Comparison of ENCODE assay signal across 8 cellular contexts in genomic region chr1:109395602-109396512, GRCh38. TPM values are rescaled to one million over a fixed set of nuclear protein-coding genes. Genes with fewer than 3 reads are reported as not detected.
DNase-seq lines count a peak whose midpoint lies in the region; ATAC-seq and TF ChIP-seq lines count a peak whose summit lies in the region.

No MANE protein-coding gene starts in this region.

- H3K4me1 ChIP-seq in endodermal cell (ENCODE audit: control insufficient read depth, insufficient read depth, low read length) (peaks cover 12% of the 10 kb centered on the region), neuron (ENCODE audit: insufficient read depth, low read length) (peaks cover 65% of the 10 kb centered on the region)

- no peak overlapping the region for H3K9ac ChIP-seq in endodermal cell (ENCODE audit: extremely low read depth, low read length, poor library complexity, severe bottlenecking)

- peaks cover 8% of the 10 kb centered on the region for H3K36me3 ChIP-seq in endodermal cell (ENCODE audit: control insufficient read depth, insufficient read depth, low read length)
- H3K36me3 ChIP-seq in neuron (ENCODE audit: insufficient read depth, low read length): peaks cover 6% of the 10 kb centered on the region

- no peaks in the 10 kb centered on the region for H3K36me3 Mint-ChIP-seq in endodermal cell (ENCODE audit: low read depth)
- H3K36me3 Mint-ChIP-seq in activated T-cell treated with anti-CD3 and anti-CD28 coated beads, Interleukin-2, amount 50 U/mL, for 4 hours (ENCODE audit: insufficient read depth): peaks cover 4% of the 10 kb centered on the region

- H3K4me3 ChIP-seq in endodermal cell (ENCODE audit: low read length): peak overlapping the region; percentile 90
- peak overlapping the region; percentile 98 for H3K4me3 ChIP-seq in neuron (ENCODE audit: low read length)

- DNase-seq in CD1c-positive myeloid dendritic cell (ENCODE audit: extremely low spot score) (peak; percentile 76), NOMO-1 (lab: John Stamatoyannopoulos, UW; ENCODE audit: unreplicated experiment in 2 of 2) (peak; percentile 59 to 97), endodermal cell (no peak), dermis blood vessel endothelial cell (no peak), dedifferentiated amniotic fluid mesenchymal stem cell (ENCODE audit: extremely low spot score) (no peak), posterior vena cava (ENCODE audit: low spot score) (no peak)
- DNase-seq in activated T-cell treated with anti-CD3 and anti-CD28 coated beads, Interleukin-2, amount 50 U/mL, for 4 hours: no peak

- H2AFZ ChIP-seq in neuron (ENCODE audit: low read depth, low read length): no peak overlapping the region

- peak overlapping the region; percentile 80 for H3K4me3 Mint-ChIP-seq in endodermal cell
- H3K4me3 Mint-ChIP-seq in activated T-cell treated with anti-CD3 and anti-CD28 coated beads, Interleukin-2, amount 50 U/mL, for 4 hours: no peak overlapping the region

- TF ChIP-seq CTCF in endodermal cell (conservative IDR thresholded peaks at IDR 0.05): no peak

- H3K27ac Mint-ChIP-seq in endodermal cell: no peak overlapping the region

- H3K9me3 ChIP-seq in endodermal cell (ENCODE audit: control insufficient read depth, low read length): no peaks in the 10 kb centered on the region
- no peaks in the 10 kb centered on the region for H3K9me3 ChIP-seq in neuron (ENCODE audit: low read length)

- H3K27ac ChIP-seq in endodermal cell (ENCODE audit: low read depth, low read length): no peak overlapping the region

- no peaks in the 10 kb centered on the region for H3K27me3 Mint-ChIP-seq in endodermal cell (ENCODE audit: insufficient read depth)
- H3K27me3 Mint-ChIP-seq in activated T-cell treated with anti-CD3 and anti-CD28 coated beads, Interleukin-2, amount 50 U/mL, for 4 hours (ENCODE audit: low read depth): peaks cover 54% of the 10 kb centered on the region

- H3K9me3 Mint-ChIP-seq in endodermal cell: no peaks in the 10 kb centered on the region
- H3K9me3 Mint-ChIP-seq in activated T-cell treated with anti-CD3 and anti-CD28 coated beads, Interleukin-2, amount 50 U/mL, for 4 hours: no peaks in the 10 kb centered on the region

- WGBS in endodermal cell (ENCODE audit: insufficient coverage in 1 of 2, insufficient read length in 1 of 2), 2 experiments: 71 to 73% methylated on average over 4 to 5 of the region's 5 CpGs

- no peak for ATAC-seq in activated T-cell treated with anti-CD3 and anti-CD28 coated beads, Interleukin-2, amount 50 U/mL, for 4 hours

- H3K4me1 Mint-ChIP-seq in endodermal cell: peaks cover 40% of the 10 kb centered on the region
- H3K4me1 Mint-ChIP-seq in activated T-cell treated with anti-CD3 and anti-CD28 coated beads, Interleukin-2, amount 50 U/mL, for 4 hours (ENCODE audit: low read depth): peaks cover 12% of the 10 kb centered on the region

- intact Hi-C loops in posterior vena cava (cut with DNase I): loop anchor here in 1 of 2 donors (5.0 kb wide), 1 partner anchor 39 kb away; no protein-coding TSS in a partner anchor

- no peaks in the 10 kb centered on the region for H3K27me3 ChIP-seq in endodermal cell (ENCODE audit: control insufficient read depth, insufficient read depth, low read length, poor library complexity, severe bottlenecking)
- no peaks in the 10 kb centered on the region for H3K27me3 ChIP-seq in neuron (ENCODE audit: insufficient read depth, low read length)

RNA-seq across cellular contexts. Expression of gene SORT1, which starts 1.9 kb away (rescaled TPM):
- total RNA-seq in endodermal cell: 10 to 100 TPM; 44.9 to 46.2 TPM
- 35.7 TPM for polyA plus RNA-seq in endodermal cell (2013, experiment 1 of 2)
- 35.6 TPM for polyA plus RNA-seq in endodermal cell (2013, experiment 2 of 2)
- 1 to 10 TPM; 1.1 to 1.6 (median 1.2) TPM for total RNA-seq in activated T-cell treated with anti-CD3 and anti-CD28 coated beads, Interleukin-2, amount 50 U/mL, for 4 hours
- 16.7 and 17.4 TPM in 2 replicates for total RNA-seq in dermis blood vessel endothelial cell
- 100 to 1,000 TPM; 102 to 125 TPM for total RNA-seq in posterior vena cava

RNA-seq across cellular contexts. Expression of gene PSMA5, which starts 30.4 kb away (rescaled TPM):
- total RNA-seq in endodermal cell (100 to 1,000 TPM; 117 to 122 TPM), dermis blood vessel endothelial cell (45.3 and 55.1 TPM in 2 replicates), posterior vena cava (10 to 100 TPM; 43.3 to 51.2 TPM)
- 64.3 TPM for polyA plus RNA-seq in endodermal cell (2013, experiment 1 of 2)
- polyA plus RNA-seq in endodermal cell (2013, experiment 2 of 2): 64.0 TPM
- 100 to 1,000 TPM; 298 to 351 (median 300) TPM for total RNA-seq in activated T-cell treated with anti-CD3 and anti-CD28 coated beads, Interleukin-2, amount 50 U/mL, for 4 hours

Comparison
In these comparisons a context has a peak if more than half of its experiments do, and no peak if none do; other contexts are left out.
1. DNase-seq: peak in CD1c-positive myeloid dendritic cell (single experiment) and NOMO-1 (2 of 2); none in endodermal cell (single experiment), activated T-cell treated with anti-CD3 and anti-CD28 coated beads, Interleukin-2, amount 50 U/mL, for 4 hours (single experiment), dermis blood vessel endothelial cell (single experiment), dedifferentiated amniotic fluid mesenchymal stem cell (single experiment) and posterior vena cava (single experiment).